ENCODE assay signal across 8 cellular contexts in the genomic region with DNA sequence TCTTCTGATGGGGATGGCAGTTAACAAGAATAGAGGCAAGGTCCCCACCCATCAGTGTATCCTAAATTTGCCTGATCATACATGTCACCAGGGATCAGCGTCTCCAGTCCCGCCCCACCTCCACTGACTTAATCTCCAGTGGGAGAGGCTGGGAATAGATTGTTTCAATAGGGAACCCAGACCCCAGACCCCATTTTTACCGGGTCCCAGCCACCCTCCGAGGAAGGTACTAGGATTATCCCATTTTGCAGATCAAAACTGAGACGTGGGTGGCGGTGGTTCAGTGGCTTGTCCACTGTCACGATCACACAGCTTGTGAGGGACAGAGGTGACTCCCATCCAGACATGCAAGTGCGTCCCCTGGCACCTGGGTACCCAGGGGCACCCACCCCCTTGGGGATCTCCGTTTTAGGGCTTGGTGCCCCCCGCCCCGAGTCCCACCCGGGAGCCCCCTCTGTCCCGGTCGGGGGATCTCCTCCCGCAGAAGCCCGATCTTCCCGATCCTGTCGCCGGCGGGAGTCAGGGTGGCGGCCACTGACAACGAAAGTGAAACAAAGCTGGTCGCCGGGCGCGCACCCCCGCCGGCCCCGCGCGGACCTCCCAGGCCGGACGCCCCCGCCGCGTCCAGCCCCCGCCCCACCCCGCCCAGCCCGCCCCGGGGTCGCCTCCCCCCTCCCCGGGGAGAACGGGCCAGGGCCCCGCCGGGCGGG. TPM values are rescaled to one million over a fixed set of nuclear protein-coding genes. Genes with fewer than 3 reads are reported as not detected.
DNase-seq lines count a peak whose midpoint lies in the region; ATAC-seq and TF ChIP-seq lines count a peak whose summit lies in the region.

No MANE protein-coding gene starts in this region.

- H3K36me3 ChIP-seq in SJCRH30 (no peaks in the 10 kb centered on the region), body of pancreas (replicated peaks in 1 of 2; ENCODE audit: insufficient read depth in 1 of 2, low read depth in 2 of 2) (no peaks in the 10 kb centered on the region), iPS-18a (ENCODE audit: control insufficient read depth, low read depth, low read length) (no peaks in the 10 kb centered on the region), gastrocnemius medialis (no peaks in the 10 kb centered on the region)

- ATAC-seq in HG02642 (IDR thresholded peaks at IDR 0.05; ENCODE audit: poor library complexity, unreplicated experiment) (peak; percentile 51), body of pancreas (peak; percentile 52), gastrocnemius medialis (peak; percentile 48 to 49), HG02938 (IDR thresholded peaks at IDR 0.05; ENCODE audit: unreplicated experiment) (no peak)

- TF ChIP-seq CTCF in body of pancreas (IDR thresholded peaks at IDR 0.05) = no peak
- no peak for TF ChIP-seq CTCF in gastrocnemius medialis (IDR thresholded peaks at IDR 0.05 in 4 of 5, conservative IDR thresholded peaks at IDR 0.05 in 1 of 5)

- in situ Hi-C loops in gastrocnemius medialis (cut with MboI; ENCODE audit: low sequenced_read_pairs in 4 of 4) = no loop called here

- peak; percentile 45 for DNase-seq in EL
- peak; percentile 20 to 27 for DNase-seq in SJCRH30
- DNase-seq in body of pancreas = peak; percentile 51 to 64 (median 59)
- DNase-seq in gastrocnemius medialis = peak in 1 of 2 donors; percentile 40
- no peak for DNase-seq in KG1 (lab: John Stamatoyannopoulos, UW)

- H3K9me3 ChIP-seq in SJCRH30 (replicated peaks) = no peaks in the 10 kb centered on the region
- H3K9me3 ChIP-seq in body of pancreas = no peaks in the 10 kb centered on the region
- H3K9me3 ChIP-seq in iPS-18a (ENCODE audit: control insufficient read depth, low read depth, low read length) = no peaks in the 10 kb centered on the region
- H3K9me3 ChIP-seq in gastrocnemius medialis = no peaks in the 10 kb centered on the region

- H3K4me1 ChIP-seq in SJCRH30 (peaks cover 2% of the 10 kb centered on the region; the same call in 1 of the 2 replicates), body of pancreas (peaks cover 70% of the 10 kb centered on the region), iPS-18a (ENCODE audit: control insufficient read depth, low read depth, low read length) (peaks cover 19% of the 10 kb centered on the region), gastrocnemius medialis (peaks cover 30 to 33% of the 10 kb centered on the region in 2 donors)

- peak overlapping the region; percentile 65 for H3K27ac ChIP-seq in SJCRH30
- peak overlapping the region; percentile 90 to 97 (median 95) for H3K27ac ChIP-seq in body of pancreas
- no peak overlapping the region for H3K27ac ChIP-seq in iPS-18a (ENCODE audit: low read length)
- H3K27ac ChIP-seq in gastrocnemius medialis = peak overlapping the region; percentile 92 to 96 (median 96)

- H3K27me3 ChIP-seq in SJCRH30 = no peaks in the 10 kb centered on the region
- H3K27me3 ChIP-seq in body of pancreas = no peaks in the 10 kb centered on the region
- H3K27me3 ChIP-seq in iPS-18a (ENCODE audit: control insufficient read depth, insufficient read depth, low read length) = no peaks in the 10 kb centered on the region
- H3K27me3 ChIP-seq in gastrocnemius medialis = no peaks in the 10 kb centered on the region

- peak in 2 of 3 donors; percentile 10 to 18 for TF ChIP-seq POLR2A in body of pancreas (IDR thresholded peaks at IDR 0.05)
- peak in 1 of 2 donors; percentile 1 for TF ChIP-seq POLR2A in gastrocnemius medialis (IDR thresholded peaks at IDR 0.05)

- H3K4me3 ChIP-seq in SJCRH30 (peak overlapping the region; percentile 74), body of pancreas (peak overlapping the region; percentile 27 to 35), iPS-18a (ENCODE audit: low read length) (peak overlapping the region; percentile 82), gastrocnemius medialis (peak overlapping the region; percentile 82 to 94 (median 87))

- peak overlapping the region; percentile 72 for H3K9ac ChIP-seq in iPS-18a (ENCODE audit: low read length)

- 0% methylated on average over 2 to 31 of the region's 46 CpGs for WGBS in body of pancreas, 2 donors

- intact Hi-C loops in body of pancreas (cut with DNase I) (no loop called here), gastrocnemius medialis (cut with DNase I; ENCODE audit: low total_unique reads) (loop anchor here (2.0 to 5.0 kb wide), 5 partner anchors 44 to 314 kb away; a partner anchor contains a TSS)

RNA-seq across cellular contexts. Expression of a gene that starts 0.5 kb away (rescaled TPM):
- total RNA-seq in SJCRH30 (2014; rRNA removed; shearing (Covaris generic)) = 102 and 104 TPM in 2 replicates
- total RNA-seq in body of pancreas (10 to 100 TPM; 28.7 to 48.0 TPM), gastrocnemius medialis (100 to 1,000 TPM in 2 of 4 donors, 10 to 100 TPM in 2; 83.5 to 133 (median 93.5) TPM)

RNA-seq across cellular contexts. Expression of a gene that starts 43.4 kb away (rescaled TPM):
- 18.0 and 24.3 TPM in 2 replicates for total RNA-seq in SJCRH30 (2014; rRNA removed; shearing (Covaris generic))
- 10 to 100 TPM; 20.4 to 41.0 TPM for total RNA-seq in body of pancreas
- total RNA-seq in gastrocnemius medialis = 10 to 100 TPM in 3 of 4 donors, 1 to 10 TPM in 1; 9.3 to 22.1 (median 17.0) TPM

RNA-seq across cellular contexts. Expression of a gene that starts 44.0 kb away (rescaled TPM):
- 64.9 and 70.8 TPM in 2 replicates for total RNA-seq in SJCRH30 (2014; rRNA removed; shearing (Covaris generic))
- total RNA-seq in body of pancreas (1 to 10 TPM; 4.6 to 6.2 TPM), gastrocnemius medialis (1 to 10 TPM; 3.5 to 9.9 (median 5.4) TPM)

Comparison
In these comparisons a context has a peak if more than half of its experiments do, and no peak if none do; other contexts are left out.
1. H3K4me3 ChIP-seq: peak in every context shown above with its lines; median percentile 87 in gastrocnemius medialis; 82 in iPS-18a; 74 in SJCRH30; 31 in body of pancreas.